In the genomic region with DNA sequence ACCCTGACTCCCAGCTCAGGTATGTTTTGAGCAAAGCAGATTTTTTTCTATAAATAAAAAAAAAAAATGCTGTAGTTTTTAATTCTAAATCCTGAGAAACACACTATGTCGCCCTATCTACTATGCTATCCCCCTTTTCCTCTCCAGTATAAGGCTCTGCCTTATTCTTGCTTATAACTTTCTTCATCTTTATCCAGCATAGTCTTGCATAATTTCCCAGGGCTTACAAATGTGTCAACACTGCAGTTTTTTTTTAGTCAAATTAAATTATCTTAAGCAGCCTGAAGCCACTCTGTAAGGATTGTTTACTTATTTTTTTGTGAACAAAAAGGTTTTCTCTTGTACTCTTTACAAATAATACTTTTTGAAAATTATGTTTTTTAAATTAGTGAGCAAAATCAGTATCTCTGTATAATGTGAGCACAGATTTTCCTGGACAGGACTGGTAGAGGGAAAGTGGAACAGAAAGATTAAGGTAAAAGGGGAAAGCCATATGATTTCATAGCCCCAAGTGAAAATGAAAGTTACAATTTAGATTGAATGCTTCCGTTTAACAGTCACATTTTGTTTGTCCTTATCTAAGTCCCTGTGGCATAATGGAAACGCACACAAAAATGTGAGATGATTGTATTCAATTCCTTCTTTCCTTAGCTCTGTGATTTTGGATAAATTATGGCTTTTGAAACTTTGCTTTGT, we compare ENCODE assay signal across 19 cellular contexts. TPM values are rescaled to one million over a fixed set of nuclear protein-coding genes. Genes with fewer than 3 reads are reported as not detected.
A peak's percentile ranks its signal among the peaks of the same experiment; 100 is the strongest.
DNase-seq lines count a peak whose midpoint lies in the region; ATAC-seq, FAIRE-seq and TF ChIP-seq lines count a peak whose summit lies in the region.
"Had no signal": no experiment of that assay in that cellular context is flagged by ENCODE, and none has a peak within 500 bp of the region (broad histone marks: within the 10 kb centered on the region; RNA-seq: fewer than 3 reads in every experiment).

No MANE protein-coding gene starts in this region.

- H3K18ac ChIP-seq in mesenchymal stem cell (ENCODE audit: low read depth in 1 of 2, low read length in 2 of 2) (no peak overlapping the region), neuronal stem cell (ENCODE audit: low read length) (no peak overlapping the region)

- peak; percentile 72 for FAIRE-seq in H54 (lab: Jason Lieb, UNC)

- H4K8ac ChIP-seq in mesenchymal stem cell (ENCODE audit: low read length) (peak overlapping the region; percentile 24), neuronal stem cell (ENCODE audit: low read depth, low read length) (no peak overlapping the region)

- H3K4ac ChIP-seq in mesenchymal stem cell (ENCODE audit: low read depth in 1 of 2, low read length in 2 of 2), result no peak overlapping the region
- H3K4ac ChIP-seq in neuronal stem cell (ENCODE audit: low read length), result no peak overlapping the region

- H3K27me3 ChIP-seq in mesenchymal stem cell (ENCODE audit: control insufficient read depth in 1 of 2, insufficient read depth in 1 of 2, low read length in 2 of 2) (no peaks in the 10 kb centered on the region), neuronal stem cell (ENCODE audit: control insufficient read depth in 3 of 3, insufficient read depth in 3 of 3, low read depth in 1 of 3, low read length in 3 of 3) (no peaks in the 10 kb centered on the region), lower lobe of right lung (ENCODE audit: low read depth) (no peaks in the 10 kb centered on the region)
- H3K27me3 ChIP-seq: gastroesophageal sphincter, transverse colon had no signal

- H2BK12ac ChIP-seq in mesenchymal stem cell (ENCODE audit: low read length in 2 of 2) (no peak overlapping the region), neuronal stem cell (ENCODE audit: low read length) (no peak overlapping the region)

- H3K27ac ChIP-seq in mesenchymal stem cell (ENCODE audit: low read length, poor library complexity, severe bottlenecking) (no peak overlapping the region), neuronal stem cell (replicated peaks; ENCODE audit: low read length) (no peak overlapping the region), lower lobe of right lung (no peak overlapping the region)
- H3K27ac ChIP-seq: 22Rv1, gastroesophageal sphincter, transverse colon had no signal

- H2AFZ ChIP-seq in mesenchymal stem cell (ENCODE audit: low read depth, low read length) (no peak overlapping the region), neuronal stem cell (ENCODE audit: low read length) (no peak overlapping the region)

- H3K14ac ChIP-seq in mesenchymal stem cell (ENCODE audit: low read length in 2 of 2) (no peak overlapping the region), neuronal stem cell (ENCODE audit: low read length) (no peak overlapping the region)

- WGBS in mesenchymal stem cell, result 71% methylated on average over 1 of the region's 3 CpGs
- no CpG with 5 or more reads among the region's 3 CpGs for WGBS in neuronal stem cell (ENCODE audit: extremely low coverage in 2 of 2, insufficient read length in 2 of 2, insufficient replicate concordance in 1 of 2), 2 donors

- TF ChIP-seq CTCF in lower lobe of right lung (IDR thresholded peaks at IDR 0.05), result no peak

- H2AK5ac ChIP-seq in mesenchymal stem cell (ENCODE audit: low read length, severe bottlenecking), result no peak overlapping the region
- H2AK5ac ChIP-seq in neuronal stem cell (ENCODE audit: low read depth, low read length), result no peak overlapping the region

- H3K23ac ChIP-seq in mesenchymal stem cell (ENCODE audit: low read length in 2 of 2) (no peak overlapping the region), neuronal stem cell (ENCODE audit: low read depth, low read length, poor library complexity) (no peak overlapping the region)

- H4K91ac ChIP-seq in mesenchymal stem cell (ENCODE audit: low read length) (no peak overlapping the region), neuronal stem cell (ENCODE audit: low read depth, low read length, poor library complexity) (no peak overlapping the region)

- no peak overlapping the region for H3K9ac ChIP-seq in mesenchymal stem cell (ENCODE audit: low read length)
- H3K9ac ChIP-seq in neuronal stem cell (ENCODE audit: low read depth, low read length, poor library complexity), result no peak overlapping the region

- H3K9me3 ChIP-seq in mesenchymal stem cell (ENCODE audit: control insufficient read depth, low read length), result no peaks in the 10 kb centered on the region
- H3K9me3 ChIP-seq in neuronal stem cell (replicated peaks in 1 of 2; ENCODE audit: control insufficient read depth in 2 of 2, insufficient read depth in 1 of 2, low read depth in 1 of 2, low read length in 2 of 2), result peaks cover 0 to 3% of the 10 kb centered on the region in 2 donors
- no peaks in the 10 kb centered on the region for H3K9me3 ChIP-seq in lower lobe of right lung
- H3K9me3 ChIP-seq: gastroesophageal sphincter, transverse colon had no signal

- no peaks in the 10 kb centered on the region for H3K79me1 ChIP-seq in mesenchymal stem cell (replicated peaks; ENCODE audit: low read length, poor library complexity, severe bottlenecking)
- no peaks in the 10 kb centered on the region for H3K79me1 ChIP-seq in neuronal stem cell (ENCODE audit: low read depth, low read length)

- peak; percentile 7 for DNase-seq in NOMO-1 treated with DMSO at 0.1 percent for 48 hours (lab: John Stamatoyannopoulos, UW; ENCODE audit: unreplicated experiment)
- DNase-seq in NOMO-1 treated with dmso at 0.1 percent for 144 hours (lab: John Stamatoyannopoulos, UW; ENCODE audit: unreplicated experiment), result no peak
- DNase-seq in H54 (ENCODE audit: insufficient read length, low spot score), result no peak
- peak; percentile 17 for DNase-seq in mesenchymal stem cell
- DNase-seq in AG08395 (ENCODE audit: low spot score), result no peak
- no peak for DNase-seq in neuronal stem cell (ENCODE audit: low spot score)
- DNase-seq in lower lobe of right lung, result no peak
- DNase-seq: activated CD4-positive, CD25-positive, alpha-beta regulatory T cell treated with anti-CD3 and anti-CD28 coated beads, Interleukin-2, amount 50 U/mL, for 72 hours; activated T-cell treated with anti-CD3 and anti-CD28 coated beads, Interleukin-2, amount 50 U/mL, for 72 hours; effector CD4-positive, alpha-beta T cell; HCEC 1CT; NCI-H187 treated with DMSO at 0.1 percent for 48 hours; NCI-H82; transverse colon had no signal

- peak; percentile 66 for ATAC-seq in HG03520 (IDR thresholded peaks at IDR 0.05; ENCODE audit: unreplicated experiment)
- no peak for ATAC-seq in lower lobe of right lung
- ATAC-seq: activated T-cell treated with anti-CD3 and anti-CD28 coated beads, Interleukin-2, amount 50 U/mL, for 72 hours; gastroesophageal sphincter had no signal

- intact Hi-C loops in lower lobe of right lung (cut with DNase I), result no loop called here

- H3K4me3 ChIP-seq in mesenchymal stem cell (ENCODE audit: insufficient read depth in 1 of 2, low read depth in 1 of 2, low read length in 2 of 2) (no peak overlapping the region), neuronal stem cell (ENCODE audit: low read length in 2 of 2) (no peak overlapping the region), lower lobe of right lung (no peak overlapping the region)
- H3K4me3 ChIP-seq: gastroesophageal sphincter, transverse colon had no signal

- TF ChIP-seq POLR2A in H54 (IDR thresholded peaks at IDR 0.05; ENCODE audit: low read depth, low read length), result no peak

- H3K36me3 ChIP-seq in mesenchymal stem cell (ENCODE audit: control insufficient read depth in 1 of 2, insufficient read depth in 2 of 2, low read depth in 1 of 2, low read length in 2 of 2) (no peaks in the 10 kb centered on the region), neuronal stem cell (replicated peaks in 1 of 2; ENCODE audit: control insufficient read depth in 2 of 2, insufficient read depth in 2 of 2, low read length in 2 of 2) (no peaks in the 10 kb centered on the region), lower lobe of right lung (no peaks in the 10 kb centered on the region)
- H3K36me3 ChIP-seq: gastroesophageal sphincter, transverse colon had no signal

- H2BK5ac ChIP-seq in mesenchymal stem cell (ENCODE audit: low read depth, low read length, poor library complexity, severe bottlenecking), result no peak overlapping the region
- H2BK5ac ChIP-seq in neuronal stem cell (ENCODE audit: low read length), result no peak overlapping the region

- H3K4me2 ChIP-seq in mesenchymal stem cell (ENCODE audit: low read length, poor library complexity, severe bottlenecking), result no peak overlapping the region
- no peak overlapping the region for H3K4me2 ChIP-seq in neuronal stem cell (ENCODE audit: insufficient read depth, low read length, poor library complexity, severe bottlenecking)

- H2BK15ac ChIP-seq in mesenchymal stem cell (ENCODE audit: low read depth, poor library complexity, severe bottlenecking) (no peak overlapping the region), neuronal stem cell (ENCODE audit: low read length) (no peak overlapping the region)

- H3K4me1 ChIP-seq in mesenchymal stem cell (ENCODE audit: control insufficient read depth, insufficient read depth, low read depth, low read length) (no peaks in the 10 kb centered on the region), neuronal stem cell (ENCODE audit: control insufficient read depth in 2 of 2, insufficient read depth in 1 of 2, low read depth in 1 of 2, low read length in 2 of 2) (no peaks in the 10 kb centered on the region), lower lobe of right lung (no peaks in the 10 kb centered on the region)
- H3K4me1 ChIP-seq: gastroesophageal sphincter, transverse colon had no signal

- H2BK120ac ChIP-seq in mesenchymal stem cell (ENCODE audit: low read depth, low read length) (no peak overlapping the region), neuronal stem cell (ENCODE audit: low read depth, low read length) (no peak overlapping the region)

RNA-seq across cellular contexts. Expression of gene PYDC2, which starts 5.6 kb away (rescaled TPM):
- not detected for polyA plus RNA-seq in mesenchymal stem cell (2013, experiment 1 of 2)
- polyA plus RNA-seq in mesenchymal stem cell (2013, experiment 2 of 2), result not detected
- polyA plus RNA-seq in neuronal stem cell (2013, experiment 1 of 2), result not detected
- not detected for polyA plus RNA-seq in neuronal stem cell (2013, experiment 2 of 2)
- not detected for total RNA-seq in lower lobe of right lung
- total RNA-seq: activated T-cell treated with anti-CD3 and anti-CD28 coated beads, Interleukin-2, amount 50 U/mL, for 72 hours; gastroesophageal sphincter; skeletal muscle tissue; transverse colon had no signal
- polyA plus RNA-seq: IgD-negative memory B cell had no signal

Comparison
In these comparisons a context has a peak if more than half of its experiments do, and no peak if none do; other contexts are left out.
1. DNase-seq: peak in NOMO-1 treated with DMSO at 0.1 percent for 48 hours (single experiment) and mesenchymal stem cell (single experiment); none in NOMO-1 treated with dmso at 0.1 percent for 144 hours (single experiment), H54 (single experiment), AG08395 (single experiment), neuronal stem cell (single experiment) and lower lobe of right lung (single experiment).